30 cellular contexts compared by ENCODE assay signal in the genomic region with DNA sequence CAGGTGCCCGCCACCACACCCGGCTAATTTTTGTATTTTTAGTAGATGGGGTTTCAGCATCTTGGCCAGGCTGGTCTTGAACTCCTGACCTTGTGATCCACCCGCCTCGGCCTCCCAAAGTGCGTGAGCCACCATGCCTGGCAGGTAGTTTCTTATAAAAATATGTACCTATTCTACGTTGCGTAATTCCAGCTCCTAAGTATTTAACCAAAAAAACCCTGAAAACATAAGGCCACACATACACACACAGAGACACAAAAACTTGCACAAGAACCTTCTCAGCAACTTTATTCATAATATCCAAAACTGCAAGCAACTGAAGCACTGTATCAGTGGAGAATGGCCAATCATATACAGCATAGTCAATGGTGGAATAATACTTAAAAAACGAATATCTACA. TPM values are rescaled to one million over a fixed set of nuclear protein-coding genes. Genes with fewer than 3 reads are reported as not detected.
A peak's percentile ranks its signal among the peaks of the same experiment; 100 is the strongest.
DNase-seq lines count a peak whose midpoint lies in the region; ATAC-seq, FAIRE-seq and TF ChIP-seq lines count a peak whose summit lies in the region.
"Had no signal": no experiment of that assay in that cellular context is flagged by ENCODE, and none has a peak within 500 bp of the region (broad histone marks: within the 10 kb centered on the region; RNA-seq: fewer than 3 reads in every experiment).

No MANE protein-coding gene starts in this region.

- H3K4me2 ChIP-seq in DND-41 (ENCODE audit: insufficient read depth, low read length) (peak overlapping the region; percentile 81; the same call in 1 of the 2 replicates), astrocyte (ENCODE audit: low read length) (peak overlapping the region; percentile 91)
- H3K4me2 ChIP-seq: neural progenitor cell had no signal

- H3K9me3 Mint-ChIP-seq in CD4-positive, alpha-beta T cell, result no peaks in the 10 kb centered on the region
- no peaks in the 10 kb centered on the region for H3K9me3 Mint-ChIP-seq in astrocyte (ENCODE audit: unreplicated experiment)
- no peaks in the 10 kb centered on the region for H3K9me3 Mint-ChIP-seq in neural crest cell
- H3K9me3 Mint-ChIP-seq: activated naive CD4-positive, alpha-beta T cell treated with anti-CD3 and anti-CD28 coated beads, Interleukin-2, amount 50 U/mL, for 24 hours; immature natural killer cell had no signal

- H3K79me2 ChIP-seq in DND-41 (ENCODE audit: insufficient read depth, low read length) (peaks cover 99% of the 10 kb centered on the region), astrocyte (ENCODE audit: insufficient read depth, low read length) (peaks cover 97% of the 10 kb centered on the region)

- no peaks in the 10 kb centered on the region for H3K27me3 Mint-ChIP-seq in CD4-positive, alpha-beta T cell
- H3K27me3 Mint-ChIP-seq in astrocyte (ENCODE audit: low read depth, unreplicated experiment), result no peaks in the 10 kb centered on the region
- H3K27me3 Mint-ChIP-seq in neural crest cell (ENCODE audit: low read depth), result no peaks in the 10 kb centered on the region
- H3K27me3 Mint-ChIP-seq: activated naive CD4-positive, alpha-beta T cell treated with anti-CD3 and anti-CD28 coated beads, Interleukin-2, amount 50 U/mL, for 24 hours had no signal

- CTCF ChIA-PET in CD4-positive, alpha-beta T cell (lab: Charles Lee), result no interaction called here

- H3K4me3 Mint-ChIP-seq in CD4-positive, alpha-beta T cell, result no peak overlapping the region
- H3K4me3 Mint-ChIP-seq in astrocyte (ENCODE audit: unreplicated experiment) (peak overlapping the region; percentile 27), neural crest cell (peak overlapping the region; percentile 99)

- H3K9ac ChIP-seq in DND-41 (ENCODE audit: low read depth, low read length), result no peak overlapping the region
- no peak overlapping the region for H3K9ac ChIP-seq in astrocyte (ENCODE audit: low read length)
- H3K9ac ChIP-seq: BLaER1, neural progenitor cell had no signal

- H2AFZ ChIP-seq in DND-41 (ENCODE audit: low read depth, low read length), result no peak overlapping the region
- H2AFZ ChIP-seq in astrocyte (ENCODE audit: low read depth, low read length), result no peak overlapping the region
- H2AFZ ChIP-seq: neural progenitor cell had no signal

- POLR2A ChIA-PET in CD4-positive, alpha-beta T cell (lab: Charles Lee), result no interaction called here

- no peak overlapping the region for H3K27ac ChIP-seq in CD4-positive, alpha-beta T cell (ENCODE audit: low read depth, low read length)
- no peak overlapping the region for H3K27ac ChIP-seq in DND-41 (ENCODE audit: low read length)
- no peak overlapping the region for H3K27ac ChIP-seq in astrocyte (ENCODE audit: low read depth, low read length)
- H3K27ac ChIP-seq: BLaER1, cardiac muscle cell, coronary artery, neural progenitor cell, pancreas, spleen, tibial artery, WERI-Rb-1 had no signal

- H3K36me3 ChIP-seq in DND-41 (ENCODE audit: insufficient read depth, low read length) (peaks cover 54% of the 10 kb centered on the region), astrocyte (ENCODE audit: insufficient read depth, low read length) (no peaks in the 10 kb centered on the region)
- H3K36me3 ChIP-seq: cardiac muscle cell, neural progenitor cell, pancreas, tibial artery had no signal

- no peak for FAIRE-seq in astrocyte (lab: Jason Lieb, UNC)
- FAIRE-seq: pancreas had no signal

- H4K20me1 ChIP-seq in DND-41 (ENCODE audit: insufficient read depth, low read length) (peaks cover 80% of the 10 kb centered on the region), astrocyte (ENCODE audit: insufficient read depth, low read length) (peaks cover 79% of the 10 kb centered on the region)

- H3K4me1 ChIP-seq in DND-41 (ENCODE audit: insufficient read depth, low read length), result peaks cover 27% of the 10 kb centered on the region
- H3K4me1 ChIP-seq in astrocyte (ENCODE audit: insufficient read depth, low read length), result peaks cover 16% of the 10 kb centered on the region

- no peak for ATAC-seq in CD4-positive, alpha-beta T cell (ENCODE audit: poor library complexity)
- ATAC-seq in DND-41 (ENCODE audit: insufficient read depth, low read depth) (no peak), GM21825 (IDR thresholded peaks at IDR 0.05; ENCODE audit: unreplicated experiment) (no peak)
- ATAC-seq: left colon, pancreas had no signal

- peak overlapping the region; percentile 29 for H3K27ac Mint-ChIP-seq in CD4-positive, alpha-beta T cell
- H3K27ac Mint-ChIP-seq in astrocyte (ENCODE audit: unreplicated experiment) (no peak overlapping the region), neural crest cell (ENCODE audit: unreplicated experiment) (no peak overlapping the region)
- H3K27ac Mint-ChIP-seq: neural progenitor cell had no signal

- H3K4me3 ChIP-seq in DND-41 (ENCODE audit: low read depth in 1 of 2, low read length in 2 of 2), result peak overlapping the region in 1 of 2 experiments; percentile 25; a peak in 1 of 4 replicates
- no peak overlapping the region for H3K4me3 ChIP-seq in astrocyte (ENCODE audit: insufficient read depth, low read depth, low read length)
- H3K4me3 ChIP-seq: BLaER1, cardiac muscle cell, coronary artery, neural progenitor cell, pancreas, spleen, tibial artery had no signal

- H3K9me3 ChIP-seq in CD4-positive, alpha-beta T cell (ENCODE audit: control insufficient read depth, low read length), result no peaks in the 10 kb centered on the region
- no peaks in the 10 kb centered on the region for H3K9me3 ChIP-seq in DND-41 (ENCODE audit: insufficient read depth, low read length, severe bottlenecking)
- no peaks in the 10 kb centered on the region for H3K9me3 ChIP-seq in astrocyte (ENCODE audit: insufficient read depth, low read depth, low read length)
- H3K9me3 ChIP-seq: Caco-2, pancreas, spleen, tibial artery had no signal

- H3K27me3 ChIP-seq in CD4-positive, alpha-beta T cell (ENCODE audit: control insufficient read depth, insufficient read depth, low read length), result no peaks in the 10 kb centered on the region
- H3K27me3 ChIP-seq in DND-41 (ENCODE audit: insufficient read depth, low read length, poor library complexity) (no peaks in the 10 kb centered on the region), astrocyte (ENCODE audit: insufficient read depth, low read length) (no peaks in the 10 kb centered on the region)
- H3K27me3 ChIP-seq: BLaER1, cardiac muscle cell, neural progenitor cell, pancreas, spleen, tibial artery had no signal

- intact Hi-C loops in CD4-positive, alpha-beta T cell (cut with DNase I, micrococcal nuclease), result no loop called here

- DNase-seq in CD4-positive, alpha-beta T cell, result no peak
- DNase-seq in DND-41 (no peak), astrocyte (ENCODE audit: low read depth) (no peak), neural crest cell (ENCODE audit: low read depth, low spot score) (no peak), NCI-H345 treated with DMSO at 0.1 percent for 48 hours (lab: John Stamatoyannopoulos, UW; ENCODE audit: unreplicated experiment) (no peak), NCI-H524 (lab: John Stamatoyannopoulos, UW) (no peak)
- DNase-seq: activated CD4-positive, alpha-beta T cell treated with anti-CD3 and anti-CD28 coated beads for 48 hours; Caco-2; DMS53; effector CD8-positive, alpha-beta T cell; immature natural killer cell; KG1; left colon; mammary epithelial cell; NCI-H2029 treated with DMSO at 0.1 percent for 48 hours; NCI-H526 treated with DMSO at 0.1 percent for 48 hours; NK-92 treated with Interleukin-12 subunit alpha and Interleukin-12 subunit beta, amount 100 ng/mL, for 24 hours; pancreas; SHP77 treated with DMSO at 0.1 percent for 48 hours; spleen; tibial artery; WERI-Rb-1 had no signal

- H3K36me3 Mint-ChIP-seq in CD4-positive, alpha-beta T cell (ENCODE audit: low read depth), result peaks cover 60% of the 10 kb centered on the region
- H3K36me3 Mint-ChIP-seq in astrocyte (ENCODE audit: low read depth, unreplicated experiment), result peaks cover 4% of the 10 kb centered on the region
- H3K36me3 Mint-ChIP-seq in neural crest cell (ENCODE audit: low read depth), result peaks cover 7% of the 10 kb centered on the region

- no peak for TF ChIP-seq CTCF in CD4-positive, alpha-beta T cell (IDR thresholded peaks at IDR 0.05)
- TF ChIP-seq CTCF in DND-41 (IDR thresholded peaks at IDR 0.05; ENCODE audit: borderline replicate concordance, extremely low read depth, low read length, poor library complexity, severe bottlenecking) (no peak), astrocyte (IDR thresholded peaks at IDR 0.05; ENCODE audit: insufficient read depth, low read depth, low read length) (no peak), neural crest cell (conservative IDR thresholded peaks at IDR 0.05) (no peak)

- H3K4me1 Mint-ChIP-seq in CD4-positive, alpha-beta T cell (ENCODE audit: low read depth), result peaks cover 63% of the 10 kb centered on the region
- H3K4me1 Mint-ChIP-seq in astrocyte (ENCODE audit: low read depth, unreplicated experiment) (peaks cover 11% of the 10 kb centered on the region), neural crest cell (peaks cover 30% of the 10 kb centered on the region)

RNA-seq across cellular contexts. Expression of a gene that starts 5.3 kb away (rescaled TPM):
- 10 to 100 TPM; 26.1 to 27.4 TPM for total RNA-seq in CD4-positive, alpha-beta T cell
- 18.0 and 18.3 TPM in 2 replicates for total RNA-seq in astrocyte
- total RNA-seq in neural crest cell, result 40.7 and 44.6 TPM in 2 replicates

RNA-seq across cellular contexts. Expression of a gene that starts 16.8 kb away (rescaled TPM):
- total RNA-seq in CD4-positive, alpha-beta T cell, result not detected
- total RNA-seq in astrocyte (not detected in 2 replicates), neural crest cell (not detected in 2 replicates)
- total RNA-seq: Caco-2, G401, HT-29, left colon, mammary epithelial cell, pancreas, spleen had no signal
